14 cellular contexts compared by ENCODE assay signal in the genomic region with DNA sequence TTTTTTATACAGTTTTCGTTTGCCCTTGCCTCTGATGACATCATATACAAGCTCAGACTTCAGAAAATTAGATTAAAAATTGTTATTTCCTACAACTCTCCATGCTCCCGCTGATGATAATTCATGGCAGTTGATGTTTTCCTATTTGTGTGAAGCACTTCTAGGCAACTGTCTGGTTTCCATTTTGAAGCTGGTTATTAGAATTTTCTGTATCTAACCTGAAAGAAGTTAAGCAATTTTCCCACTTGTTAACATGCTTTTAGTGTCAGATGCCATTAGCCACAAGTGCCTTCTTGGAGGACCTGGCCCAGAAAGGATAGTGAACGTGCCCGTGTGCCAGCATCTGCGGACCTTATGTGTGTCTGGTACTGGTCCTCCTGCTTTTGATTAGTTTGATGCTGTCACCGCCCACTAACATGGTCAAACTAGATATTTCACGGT.
"Had no signal": no experiment of that assay in that cellular context is flagged by ENCODE, and none has a peak within 500 bp of the region (broad histone marks: within the 10 kb centered on the region; RNA-seq: fewer than 3 reads in every experiment).

No MANE protein-coding gene starts in this region.

- H3K36me3 ChIP-seq: brain microvascular endothelial cell, transverse colon, uterus had no signal

- H3K4me2 ChIP-seq: smooth muscle cell had no signal

- H3K27me3 ChIP-seq: brain microvascular endothelial cell, esophagus muscularis mucosa, sigmoid colon, transverse colon, uterus had no signal

- H3K27ac ChIP-seq: brain microvascular endothelial cell, esophagus muscularis mucosa, sigmoid colon, transverse colon, uterus had no signal

- H3K4me3 ChIP-seq: esophagus muscularis mucosa, sigmoid colon, smooth muscle cell, transverse colon, uterus had no signal

- H3K4me1 ChIP-seq: esophagus muscularis mucosa, sigmoid colon, transverse colon, uterus had no signal

- DNase-seq: activated CD8-positive, alpha-beta memory T cell treated with anti-CD3 and anti-CD28 coated beads, Interleukin-2, amount 50 U/mL, for 4 hours; activated T-cell treated with anti-CD3 and anti-CD28 coated beads, Interleukin-2, amount 50 U/mL, for 24 hours; aorta; brain microvascular endothelial cell; left colon; occipital lobe; posterior cingulate gyrus; sigmoid colon; stimulated activated CD4-positive, alpha-beta T cell treated with anti-CD3 and anti-CD28 coated beads, Interleukin-15, amount 100 ng/mL, for 24 hours; T-helper 9 cell; transverse colon; uterus had no signal

- H3K9me3 ChIP-seq: esophagus muscularis mucosa, sigmoid colon, transverse colon, uterus had no signal
